In genomic region chr5:32072054-32072453, GRCh38 we compare ENCODE assay signal across 14 cellular contexts.
DNase-seq lines count a peak whose midpoint lies in the region; ATAC-seq and TF ChIP-seq lines count a peak whose summit lies in the region.
"Had no signal": no experiment of that assay in that cellular context is flagged by ENCODE, and none has a peak within 500 bp of the region (broad histone marks: within the 10 kb centered on the region; RNA-seq: fewer than 3 reads in every experiment).

No MANE protein-coding gene starts in this region.

- no peak overlapping the region for H3K4me3 Mint-ChIP-seq in GM23338
- peak overlapping the region; percentile 51 for H3K4me3 Mint-ChIP-seq in endothelial cell (ENCODE audit: unreplicated experiment)
- no peak overlapping the region for H3K4me3 Mint-ChIP-seq in neural progenitor cell
- no peak overlapping the region for H3K4me3 Mint-ChIP-seq in activated naive CD4-positive, alpha-beta T cell treated with anti-CD3 and anti-CD28 coated beads, Interleukin-2, amount 10 ng/mL, durations not matched to agents 7 days and 5 days
- H3K4me3 Mint-ChIP-seq: B cell; CD8-positive, alpha-beta T cell had no signal

- intact Hi-C loops in testis (cut with DNase I; ENCODE audit: low total_unique reads), result no loop called here

- no peak overlapping the region for H3K9ac ChIP-seq in neural progenitor cell
- H3K9ac ChIP-seq: BLaER1 treated with 17β-estradiol and CSF1 and Interleukin-3, amounts not matched to agents 10 nM and 100 nM had no signal

- no peak for DNase-seq in GM23338 (ENCODE audit: low spot score)
- no peak for DNase-seq in RWPE2 (ENCODE audit: low spot score)
- DNase-seq in endothelial cell (ENCODE audit: low spot score), result no peak
- no peak for DNase-seq in testis
- DNase-seq in neural progenitor cell (ENCODE audit: low spot score), result no peak
- no peak for DNase-seq in NCI-H1436 treated with DMSO at 0.1 percent for 48 hours (lab: John Stamatoyannopoulos, UW)
- no peak for DNase-seq in activated naive CD4-positive, alpha-beta T cell treated with anti-CD3 and anti-CD28 coated beads, Interleukin-2, amount 10 ng/mL, durations not matched to agents 7 days and 5 days
- DNase-seq: Calu3; CD8-positive, alpha-beta T cell; DMS79 treated with DMSO at 0.1 percent for 48 hours; GF-D8 had no signal

- H3K27me3 Mint-ChIP-seq in GM23338 (ENCODE audit: insufficient read depth, low read depth, poor library complexity) (peaks cover 6% of the 10 kb centered on the region), endothelial cell (ENCODE audit: unreplicated experiment) (peaks cover 5% of the 10 kb centered on the region), neural progenitor cell (ENCODE audit: insufficient read depth, low read depth) (peaks cover 9% of the 10 kb centered on the region)
- no peaks in the 10 kb centered on the region for H3K27me3 Mint-ChIP-seq in activated naive CD4-positive, alpha-beta T cell treated with anti-CD3 and anti-CD28 coated beads, Interleukin-2, amount 10 ng/mL, durations not matched to agents 7 days and 5 days
- H3K27me3 Mint-ChIP-seq: B cell had no signal

- H3K36me3 ChIP-seq in GM23338 (ENCODE audit: insufficient read depth) (no peaks in the 10 kb centered on the region), RWPE2 (ENCODE audit: low read depth) (no peaks in the 10 kb centered on the region), testis (ENCODE audit: low read depth, missing control alignments) (no peaks in the 10 kb centered on the region), neural progenitor cell (no peaks in the 10 kb centered on the region)
- H3K36me3 ChIP-seq: BLaER1 treated with 17β-estradiol and CSF1 and Interleukin-3, amounts not matched to agents 10 nM and 100 nM; HAP-1 had no signal

- no peaks in the 10 kb centered on the region for H3K27me3 ChIP-seq in GM23338 (ENCODE audit: insufficient read depth)
- no peaks in the 10 kb centered on the region for H3K27me3 ChIP-seq in RWPE2 (ENCODE audit: insufficient read depth, poor library complexity, severe bottlenecking)
- H3K27me3 ChIP-seq in testis, result no peaks in the 10 kb centered on the region
- no peaks in the 10 kb centered on the region for H3K27me3 ChIP-seq in neural progenitor cell
- H3K27me3 ChIP-seq: BLaER1 treated with 17β-estradiol and CSF1 and Interleukin-3, amounts not matched to agents 10 nM and 100 nM had no signal

- no peak for ATAC-seq in GM23338
- no peak for ATAC-seq in RWPE2 (ENCODE audit: low read depth)
- ATAC-seq: CD8-positive, alpha-beta T cell had no signal

- no peaks in the 10 kb centered on the region for H3K9me3 Mint-ChIP-seq in GM23338
- H3K9me3 Mint-ChIP-seq in endothelial cell (ENCODE audit: unreplicated experiment), result no peaks in the 10 kb centered on the region
- peaks cover 7% of the 10 kb centered on the region for H3K9me3 Mint-ChIP-seq in neural progenitor cell
- no peaks in the 10 kb centered on the region for H3K9me3 Mint-ChIP-seq in activated naive CD4-positive, alpha-beta T cell treated with anti-CD3 and anti-CD28 coated beads, Interleukin-2, amount 10 ng/mL, durations not matched to agents 7 days and 5 days
- H3K9me3 Mint-ChIP-seq: CD8-positive, alpha-beta T cell had no signal

- H2AFZ ChIP-seq in GM23338 (no peak overlapping the region), neural progenitor cell (replicated peaks) (no peak overlapping the region)

- H3K4me1 ChIP-seq in GM23338 (ENCODE audit: insufficient read depth) (no peaks in the 10 kb centered on the region), RWPE2 (ENCODE audit: insufficient read depth, poor library complexity, severe bottlenecking) (peaks cover 12% of the 10 kb centered on the region), testis (peaks cover 10% of the 10 kb centered on the region), neural progenitor cell (no peaks in the 10 kb centered on the region)
- H3K4me1 ChIP-seq: BLaER1 treated with 17β-estradiol and CSF1 and Interleukin-3, amounts not matched to agents 10 nM and 100 nM; HAP-1 had no signal

- TF ChIP-seq POLR2A in testis (IDR thresholded peaks at IDR 0.05), result no peak

- no peaks in the 10 kb centered on the region for H3K9me2 ChIP-seq in GM23338 (ENCODE audit: insufficient read depth)

- 0 out of 3 replicates have a peak, but pooled peaks cover 4% of the 10 kb centered on the region for H3K36me3 Mint-ChIP-seq in GM23338 (ENCODE audit: low read depth)
- peaks cover 56% of the 10 kb centered on the region for H3K36me3 Mint-ChIP-seq in endothelial cell (ENCODE audit: low read depth, unreplicated experiment)
- no peaks in the 10 kb centered on the region for H3K36me3 Mint-ChIP-seq in neural progenitor cell
- no peaks in the 10 kb centered on the region for H3K36me3 Mint-ChIP-seq in activated naive CD4-positive, alpha-beta T cell treated with anti-CD3 and anti-CD28 coated beads, Interleukin-2, amount 10 ng/mL, durations not matched to agents 7 days and 5 days
- H3K36me3 Mint-ChIP-seq: CD8-positive, alpha-beta T cell had no signal

- H3F3A ChIP-seq in GM23338 (replicated peaks; ENCODE audit: low read depth), result no peaks in the 10 kb centered on the region
- H3F3A ChIP-seq in neural progenitor cell (ENCODE audit: low read depth), result no peaks in the 10 kb centered on the region

- WGBS in testis, 2 donors, result 47 to 59% methylated on average over 12 to 14 of the region's 14 CpGs

- H3K27ac Mint-ChIP-seq in GM23338 (0 out of 2 replicates have a peak overlapping the region, but pooled peaks have one; percentile 11), endothelial cell (ENCODE audit: unreplicated experiment) (no peak overlapping the region), neural progenitor cell (no peak overlapping the region)
- no peak overlapping the region for H3K27ac Mint-ChIP-seq in activated naive CD4-positive, alpha-beta T cell treated with anti-CD3 and anti-CD28 coated beads, Interleukin-2, amount 10 ng/mL, durations not matched to agents 7 days and 5 days
- H3K27ac Mint-ChIP-seq: B cell; CD8-positive, alpha-beta T cell had no signal

- H3K27ac ChIP-seq in GM23338 (ENCODE audit: low read depth), result no peak overlapping the region
- H3K27ac ChIP-seq in RWPE2 (ENCODE audit: poor library complexity, severe bottlenecking), result peak overlapping the region; percentile 30
- H3K27ac ChIP-seq in testis, result peak overlapping the region; percentile 80 to 82
- H3K27ac ChIP-seq in neural progenitor cell, result no peak overlapping the region
- H3K27ac ChIP-seq: BLaER1 treated with 17β-estradiol and CSF1 and Interleukin-3, amounts not matched to agents 10 nM and 100 nM had no signal

- CTCF ChIA-PET in activated naive CD4-positive, alpha-beta T cell treated with anti-CD3 and anti-CD28 coated beads, Interleukin-2, amount 10 ng/mL, durations not matched to agents 7 days and 5 days (lab: Charles Lee), result no interaction called here

- no peak overlapping the region for H3K4me2 ChIP-seq in GM23338
- no peak overlapping the region for H3K4me2 ChIP-seq in neural progenitor cell
- H3K4me2 ChIP-seq: BLaER1 treated with 17β-estradiol and CSF1 and Interleukin-3, amounts not matched to agents 10 nM and 100 nM had no signal

- H3K4me3 ChIP-seq in GM23338 (no peak overlapping the region), RWPE2 (ENCODE audit: severe bottlenecking) (no peak overlapping the region), testis (no peak overlapping the region), neural progenitor cell (no peak overlapping the region)
- H3K4me3 ChIP-seq: BLaER1 treated with 17β-estradiol and CSF1 and Interleukin-3, amounts not matched to agents 10 nM and 100 nM; HAP-1 had no signal

- H3K4me1 Mint-ChIP-seq in GM23338 (no peaks in the 10 kb centered on the region), endothelial cell (ENCODE audit: unreplicated experiment) (no peaks in the 10 kb centered on the region), neural progenitor cell (peaks cover 2% of the 10 kb centered on the region)
- no peaks in the 10 kb centered on the region for H3K4me1 Mint-ChIP-seq in activated naive CD4-positive, alpha-beta T cell treated with anti-CD3 and anti-CD28 coated beads, Interleukin-2, amount 10 ng/mL, durations not matched to agents 7 days and 5 days
- H3K4me1 Mint-ChIP-seq: B cell had no signal

- H4K20me1 ChIP-seq in GM23338 (replicated peaks; ENCODE audit: insufficient read depth), result no peaks in the 10 kb centered on the region
- no peaks in the 10 kb centered on the region for H4K20me1 ChIP-seq in neural progenitor cell (ENCODE audit: low read depth)
- H4K20me1 ChIP-seq: BLaER1 treated with 17β-estradiol and CSF1 and Interleukin-3, amounts not matched to agents 10 nM and 100 nM had no signal

- TF ChIP-seq CTCF in GM23338 (conservative IDR thresholded peaks at IDR 0.05; ENCODE audit: low read depth in 2 of 2), result no peak
- no peak for TF ChIP-seq CTCF in RWPE2 (IDR thresholded peaks at IDR 0.05; ENCODE audit: poor library complexity, severe bottlenecking)
- TF ChIP-seq CTCF in endothelial cell (IDR thresholded peaks at IDR 0.05; ENCODE audit: unreplicated experiment), result no peak
- no peak for TF ChIP-seq CTCF in testis (IDR thresholded peaks at IDR 0.05)
- no peak for TF ChIP-seq CTCF in neural progenitor cell (IDR thresholded peaks at IDR 0.05)

- H3K79me2 ChIP-seq in GM23338 (replicated peaks; ENCODE audit: insufficient read depth) (no peaks in the 10 kb centered on the region), neural progenitor cell (ENCODE audit: low read depth) (no peaks in the 10 kb centered on the region)

- H3K9me3 ChIP-seq in RWPE2 (ENCODE audit: severe bottlenecking), result no peaks in the 10 kb centered on the region
- no peaks in the 10 kb centered on the region for H3K9me3 ChIP-seq in testis
- H3K9me3 ChIP-seq in neural progenitor cell (ENCODE audit: low read depth), result no peaks in the 10 kb centered on the region
- H3K9me3 ChIP-seq: BLaER1 treated with 17β-estradiol and CSF1 and Interleukin-3, amounts not matched to agents 10 nM and 100 nM; HAP-1 had no signal

TF ChIP-seq in GM23338, 12 proteins besides CTCF, POLR2A, EP300 and RAD21:
- TF ChIP-seq CREB1 (CRISPR knock-in tag; IDR thresholded peaks at IDR 0.05; ENCODE audit: low read depth) (no peak), EZH2 (IDR thresholded peaks at IDR 0.05; ENCODE audit: low read depth, unreplicated experiment) (no peak)
- TF ChIP-seq, protein P1, sequence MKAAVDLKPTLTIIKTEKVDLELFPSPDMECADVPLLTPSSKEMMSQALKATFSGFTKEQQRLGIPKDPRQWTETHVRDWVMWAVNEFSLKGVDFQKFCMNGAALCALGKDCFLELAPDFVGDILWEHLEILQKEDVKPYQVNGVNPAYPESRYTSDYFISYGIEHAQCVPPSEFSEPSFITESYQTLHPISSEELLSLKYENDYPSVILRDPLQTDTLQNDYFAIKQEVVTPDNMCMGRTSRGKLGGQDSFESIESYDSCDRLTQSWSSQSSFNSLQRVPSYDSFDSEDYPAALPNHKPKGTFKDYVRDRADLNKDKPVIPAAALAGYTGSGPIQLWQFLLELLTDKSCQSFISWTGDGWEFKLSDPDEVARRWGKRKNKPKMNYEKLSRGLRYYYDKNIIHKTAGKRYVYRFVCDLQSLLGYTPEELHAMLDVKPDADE (IDR thresholded peaks at IDR 0.05), result no peak

Comparison
In these comparisons a context has a peak if more than half of its experiments do, and no peak if none do; other contexts are left out.
1. H3K27ac ChIP-seq: peak in RWPE2 (single experiment) and testis (2 of 2); none in GM23338 (single experiment) and neural progenitor cell (single experiment).